Comparison of ENCODE assay signal across 30 cellular contexts in genomic region chr18:12432881-12433280, GRCh38.
"Had no signal": no experiment of that assay in that cellular context is flagged by ENCODE, and none has a peak within 500 bp of the region (broad histone marks: within the 10 kb centered on the region; RNA-seq: fewer than 3 reads in every experiment).

No MANE protein-coding gene starts in this region.

- H3K27me3 Mint-ChIP-seq: activated CD4-positive, alpha-beta memory T cell treated with anti-CD3 and anti-CD28 coated beads, Interleukin-2, amount 10 ng/mL, durations not matched to agents 7 days and 5 days; activated CD4-positive, alpha-beta T cell treated with anti-CD3 and anti-CD28 coated beads, Interleukin-2, amount 10 ng/mL, durations not matched to agents 7 days and 5 days; activated naive CD8-positive, alpha-beta T cell; activated T-helper 17 cell treated with anti-CD3 and anti-CD28 coated beads, Interleukin-2, amount 50 U/mL, for 72 hours had no signal

- H3K4me3 ChIP-seq: esophagus squamous epithelium, gastroesophageal sphincter had no signal

- FAIRE-seq: astrocyte, bronchial epithelial cell, colon, endothelial cell of umbilical vein had no signal

- H3K27me3 ChIP-seq: brain microvascular endothelial cell, esophagus squamous epithelium, gastroesophageal sphincter had no signal

- H3K4me1 ChIP-seq: esophagus squamous epithelium, gastroesophageal sphincter had no signal

- ATAC-seq: activated T-cell treated with anti-CD3 and anti-CD28 coated beads, Interleukin-2, amount 50 U/mL, for 4 hours; activated T-helper 17 cell treated with anti-CD3 and anti-CD28 coated beads, Interleukin-2, amount 50 U/mL, for 72 hours; effector memory CD8-positive, alpha-beta T cell; gastroesophageal sphincter had no signal

- H3K36me3 Mint-ChIP-seq: activated naive CD8-positive, alpha-beta T cell had no signal

- H3K4me3 Mint-ChIP-seq: activated CD4-positive, alpha-beta memory T cell treated with anti-CD3 and anti-CD28 coated beads, Interleukin-2, amount 10 ng/mL, durations not matched to agents 7 days and 5 days; activated CD4-positive, alpha-beta T cell treated with anti-CD3 and anti-CD28 coated beads, Interleukin-2, amount 10 ng/mL, durations not matched to agents 7 days and 5 days; activated naive CD8-positive, alpha-beta T cell; activated T-cell treated with anti-CD3 and anti-CD28 coated beads, Interleukin-2, amount 50 U/mL, for 4 hours; activated T-helper 17 cell treated with anti-CD3 and anti-CD28 coated beads, Interleukin-2, amount 50 U/mL, for 72 hours; effector memory CD8-positive, alpha-beta T cell had no signal

- DNase-seq: activated CD4-positive, alpha-beta memory T cell treated with anti-CD3 and anti-CD28 coated beads, Interleukin-2, amount 10 ng/mL, durations not matched to agents 7 days and 5 days; activated CD4-positive, alpha-beta T cell treated with anti-CD3 and anti-CD28 coated beads for 1 hour; activated CD4-positive, alpha-beta T cell treated with anti-CD3 and anti-CD28 coated beads for 4 hours; activated CD4-positive, alpha-beta T cell treated with anti-CD3 and anti-CD28 coated beads, Interleukin-2, amount 10 ng/mL, durations not matched to agents 7 days and 5 days; activated CD4-positive, alpha-beta T cell treated with anti-CD3 and anti-CD28 coated beads, Interleukin-2, amount 50 U/mL, for 4 hours; activated CD8-positive, alpha-beta memory T cell treated with anti-CD3 and anti-CD28 coated beads, Interleukin-2, amount 50 U/mL, for 48 hours; activated effector memory CD4-positive, alpha-beta T cell treated with Interleukin-2 at 50 U/mL for 16 hours; activated naive CD4-positive, alpha-beta T cell; activated naive CD4-positive, alpha-beta T cell treated with anti-CD3 and anti-CD28 coated beads, Interleukin-2, amount 50 U/mL, for 16 hours; activated T-cell treated with anti-CD3 and anti-CD28 coated beads for 4 hours; activated T-cell treated with anti-CD3 and anti-CD28 coated beads, Interleukin-2, amount 50 U/mL, for 4 hours; amniotic stem cell; anterior cingulate cortex; brain microvascular endothelial cell; caudate nucleus; cortex of kidney; dermis blood vessel endothelial cell; effector CD4-positive, alpha-beta T cell; effector memory CD8-positive, alpha-beta T cell; esophagus squamous epithelium; foreskin melanocyte; T-helper 2 cell had no signal

- H3K27ac Mint-ChIP-seq: activated CD4-positive, alpha-beta memory T cell treated with anti-CD3 and anti-CD28 coated beads, Interleukin-2, amount 10 ng/mL, durations not matched to agents 7 days and 5 days; activated CD4-positive, alpha-beta T cell treated with anti-CD3 and anti-CD28 coated beads, Interleukin-2, amount 10 ng/mL, durations not matched to agents 7 days and 5 days; activated naive CD8-positive, alpha-beta T cell; activated T-helper 17 cell treated with anti-CD3 and anti-CD28 coated beads, Interleukin-2, amount 50 U/mL, for 72 hours; effector memory CD8-positive, alpha-beta T cell had no signal

- H3K27ac ChIP-seq: brain microvascular endothelial cell, epithelial cell of prostate, esophagus squamous epithelium, gastroesophageal sphincter had no signal

- H3K4me1 Mint-ChIP-seq: activated CD4-positive, alpha-beta memory T cell treated with anti-CD3 and anti-CD28 coated beads, Interleukin-2, amount 10 ng/mL, durations not matched to agents 7 days and 5 days; activated CD4-positive, alpha-beta T cell treated with anti-CD3 and anti-CD28 coated beads, Interleukin-2, amount 10 ng/mL, durations not matched to agents 7 days and 5 days; activated T-helper 17 cell treated with anti-CD3 and anti-CD28 coated beads, Interleukin-2, amount 50 U/mL, for 72 hours had no signal

- H3K9me3 ChIP-seq: esophagus squamous epithelium had no signal

- H3K9me3 Mint-ChIP-seq: activated CD4-positive, alpha-beta memory T cell treated with anti-CD3 and anti-CD28 coated beads, Interleukin-2, amount 10 ng/mL, durations not matched to agents 7 days and 5 days; activated CD4-positive, alpha-beta T cell treated with anti-CD3 and anti-CD28 coated beads, Interleukin-2, amount 10 ng/mL, durations not matched to agents 7 days and 5 days; activated T-cell treated with anti-CD3 and anti-CD28 coated beads, Interleukin-2, amount 50 U/mL, for 4 hours; activated T-helper 17 cell treated with anti-CD3 and anti-CD28 coated beads, Interleukin-2, amount 50 U/mL, for 72 hours had no signal
